ENCODE assay signal across 1 cellular context in genomic region chr3:138945646-138946553, GRCh38.
TF ChIP-seq lines count a peak whose summit lies in the region.

No MANE protein-coding gene starts in this region.

TF ChIP-seq in K562, 482 proteins besides CTCF, POLR2A, EP300 and RAD21 (continued from another document and continues in another):
- TF ChIP-seq ID3 (CRISPR knock-in tag; IDR thresholded peaks at IDR 0.05) (no peak), ID3 (tag; IDR thresholded peaks at IDR 0.05) (no peak), MTA3 (IDR thresholded peaks at IDR 0.05; ENCODE audit: borderline replicate concordance) (peak; percentile 72; the same call in 1 of the 2 replicates), ZNF395 (CRISPR knock-in tag; IDR thresholded peaks at IDR 0.05) (peak; percentile 23; the same call in 1 of the 2 replicates), THAP12 (CRISPR knock-in tag; IDR thresholded peaks at IDR 0.05) (no peak), RCOR1 (IDR thresholded peaks at IDR 0.05; ENCODE audit: borderline replicate concordance in 1 of 2, low read depth in 2 of 2, low read length in 2 of 2) (peak in 1 of 2 experiments; percentile 49; a peak in 1 of 4 replicates), PTBP1 (IDR thresholded peaks at IDR 0.05; ENCODE audit: low read depth, low read length) (no peak), BRF1 (IDR thresholded peaks at IDR 0.05; ENCODE audit: borderline replicate concordance, extremely low read depth, insufficient read length) (no peak), DMBX1 (CRISPR knock-in tag; IDR thresholded peaks at IDR 0.05; ENCODE audit: borderline replicate concordance) (no peak), PHTF2 (CRISPR knock-in tag; IDR thresholded peaks at IDR 0.05) (no peak), CREB5 (CRISPR knock-in tag; IDR thresholded peaks at IDR 0.05) (no peak), ELK1 (CRISPR knock-in tag; IDR thresholded peaks at IDR 0.05) (no peak), SIRT6 (IDR thresholded peaks at IDR 0.05; ENCODE audit: low read depth, low read length) (no peak), ZNF197 (CRISPR knock-in tag; IDR thresholded peaks at IDR 0.05; ENCODE audit: low read depth) (no peak; the same call in 1 of the 2 replicates), MLLT1 (IDR thresholded peaks at IDR 0.05) (no peak), TEAD1 (CRISPR knock-in tag; IDR thresholded peaks at IDR 0.05) (peak in 1 of 2 experiments; percentile 17; a peak in 1 of 4 replicates), PHF20 (IDR thresholded peaks at IDR 0.05; ENCODE audit: partially characterized antibody) (no peak), BRF2 (IDR thresholded peaks at IDR 0.05; ENCODE audit: borderline replicate concordance, insufficient read depth, insufficient read length) (no peak), TFAP4 (CRISPR knock-in tag; IDR thresholded peaks at IDR 0.05; ENCODE audit: borderline replicate concordance) (peak; percentile 39; the same call in 1 of the 2 replicates), HMGN3 (IDR thresholded peaks at IDR 0.05; ENCODE audit: borderline replicate concordance, extremely low read depth, insufficient read length, low read depth, low read length) (peak; percentile 58), ZNF347 (CRISPR knock-in tag; IDR thresholded peaks at IDR 0.05; ENCODE audit: low read depth) (no peak), CTBP1 (IDR thresholded peaks at IDR 0.05; ENCODE audit: borderline replicate concordance) (peak; percentile 75; the same call in 1 of the 2 replicates), JUND (IDR thresholded peaks at IDR 0.05; ENCODE audit: borderline replicate concordance, low read depth, low read length) (no peak), JUND (tag; IDR thresholded peaks at IDR 0.05; ENCODE audit: borderline replicate concordance, low read depth, low read length) (no peak)
- TF ChIP-seq, protein P1, sequence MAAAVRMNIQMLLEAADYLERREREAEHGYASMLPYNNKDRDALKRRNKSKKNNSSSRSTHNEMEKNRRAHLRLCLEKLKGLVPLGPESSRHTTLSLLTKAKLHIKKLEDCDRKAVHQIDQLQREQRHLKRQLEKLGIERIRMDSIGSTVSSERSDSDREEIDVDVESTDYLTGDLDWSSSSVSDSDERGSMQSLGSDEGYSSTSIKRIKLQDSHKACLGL (CRISPR knock-in tag; IDR thresholded peaks at IDR 0.05; ENCODE audit: borderline replicate concordance, poor library complexity, severe bottlenecking), result no peak
- TF ChIP-seq, protein P2, sequence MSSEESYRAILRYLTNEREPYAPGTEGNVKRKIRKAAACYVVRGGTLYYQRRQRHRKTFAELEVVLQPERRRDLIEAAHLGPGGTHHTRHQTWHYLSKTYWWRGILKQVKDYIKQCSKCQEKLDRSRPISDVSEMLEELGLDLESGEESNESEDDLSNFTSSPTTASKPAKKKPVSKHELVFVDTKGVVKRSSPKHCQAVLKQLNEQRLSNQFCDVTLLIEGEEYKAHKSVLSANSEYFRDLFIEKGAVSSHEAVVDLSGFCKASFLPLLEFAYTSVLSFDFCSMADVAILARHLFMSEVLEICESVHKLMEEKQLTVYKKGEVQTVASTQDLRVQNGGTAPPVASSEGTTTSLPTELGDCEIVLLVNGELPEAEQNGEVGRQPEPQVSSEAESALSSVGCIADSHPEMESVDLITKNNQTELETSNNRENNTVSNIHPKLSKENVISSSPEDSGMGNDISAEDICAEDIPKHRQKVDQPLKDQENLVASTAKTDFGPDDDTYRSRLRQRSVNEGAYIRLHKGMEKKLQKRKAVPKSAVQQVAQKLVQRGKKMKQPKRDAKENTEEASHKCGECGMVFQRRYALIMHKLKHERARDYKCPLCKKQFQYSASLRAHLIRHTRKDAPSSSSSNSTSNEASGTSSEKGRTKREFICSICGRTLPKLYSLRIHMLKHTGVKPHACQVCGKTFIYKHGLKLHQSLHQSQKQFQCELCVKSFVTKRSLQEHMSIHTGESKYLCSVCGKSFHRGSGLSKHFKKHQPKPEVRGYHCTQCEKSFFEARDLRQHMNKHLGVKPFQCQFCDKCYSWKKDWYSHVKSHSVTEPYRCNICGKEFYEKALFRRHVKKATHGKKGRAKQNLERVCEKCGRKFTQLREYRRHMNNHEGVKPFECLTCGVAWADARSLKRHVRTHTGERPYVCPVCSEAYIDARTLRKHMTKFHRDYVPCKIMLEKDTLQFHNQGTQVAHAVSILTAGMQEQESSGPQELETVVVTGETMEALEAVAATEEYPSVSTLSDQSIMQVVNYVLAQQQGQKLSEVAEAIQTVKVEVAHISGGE (CRISPR knock-in tag; IDR thresholded peaks at IDR 0.05), result no peak
- TF ChIP-seq, protein P3, sequence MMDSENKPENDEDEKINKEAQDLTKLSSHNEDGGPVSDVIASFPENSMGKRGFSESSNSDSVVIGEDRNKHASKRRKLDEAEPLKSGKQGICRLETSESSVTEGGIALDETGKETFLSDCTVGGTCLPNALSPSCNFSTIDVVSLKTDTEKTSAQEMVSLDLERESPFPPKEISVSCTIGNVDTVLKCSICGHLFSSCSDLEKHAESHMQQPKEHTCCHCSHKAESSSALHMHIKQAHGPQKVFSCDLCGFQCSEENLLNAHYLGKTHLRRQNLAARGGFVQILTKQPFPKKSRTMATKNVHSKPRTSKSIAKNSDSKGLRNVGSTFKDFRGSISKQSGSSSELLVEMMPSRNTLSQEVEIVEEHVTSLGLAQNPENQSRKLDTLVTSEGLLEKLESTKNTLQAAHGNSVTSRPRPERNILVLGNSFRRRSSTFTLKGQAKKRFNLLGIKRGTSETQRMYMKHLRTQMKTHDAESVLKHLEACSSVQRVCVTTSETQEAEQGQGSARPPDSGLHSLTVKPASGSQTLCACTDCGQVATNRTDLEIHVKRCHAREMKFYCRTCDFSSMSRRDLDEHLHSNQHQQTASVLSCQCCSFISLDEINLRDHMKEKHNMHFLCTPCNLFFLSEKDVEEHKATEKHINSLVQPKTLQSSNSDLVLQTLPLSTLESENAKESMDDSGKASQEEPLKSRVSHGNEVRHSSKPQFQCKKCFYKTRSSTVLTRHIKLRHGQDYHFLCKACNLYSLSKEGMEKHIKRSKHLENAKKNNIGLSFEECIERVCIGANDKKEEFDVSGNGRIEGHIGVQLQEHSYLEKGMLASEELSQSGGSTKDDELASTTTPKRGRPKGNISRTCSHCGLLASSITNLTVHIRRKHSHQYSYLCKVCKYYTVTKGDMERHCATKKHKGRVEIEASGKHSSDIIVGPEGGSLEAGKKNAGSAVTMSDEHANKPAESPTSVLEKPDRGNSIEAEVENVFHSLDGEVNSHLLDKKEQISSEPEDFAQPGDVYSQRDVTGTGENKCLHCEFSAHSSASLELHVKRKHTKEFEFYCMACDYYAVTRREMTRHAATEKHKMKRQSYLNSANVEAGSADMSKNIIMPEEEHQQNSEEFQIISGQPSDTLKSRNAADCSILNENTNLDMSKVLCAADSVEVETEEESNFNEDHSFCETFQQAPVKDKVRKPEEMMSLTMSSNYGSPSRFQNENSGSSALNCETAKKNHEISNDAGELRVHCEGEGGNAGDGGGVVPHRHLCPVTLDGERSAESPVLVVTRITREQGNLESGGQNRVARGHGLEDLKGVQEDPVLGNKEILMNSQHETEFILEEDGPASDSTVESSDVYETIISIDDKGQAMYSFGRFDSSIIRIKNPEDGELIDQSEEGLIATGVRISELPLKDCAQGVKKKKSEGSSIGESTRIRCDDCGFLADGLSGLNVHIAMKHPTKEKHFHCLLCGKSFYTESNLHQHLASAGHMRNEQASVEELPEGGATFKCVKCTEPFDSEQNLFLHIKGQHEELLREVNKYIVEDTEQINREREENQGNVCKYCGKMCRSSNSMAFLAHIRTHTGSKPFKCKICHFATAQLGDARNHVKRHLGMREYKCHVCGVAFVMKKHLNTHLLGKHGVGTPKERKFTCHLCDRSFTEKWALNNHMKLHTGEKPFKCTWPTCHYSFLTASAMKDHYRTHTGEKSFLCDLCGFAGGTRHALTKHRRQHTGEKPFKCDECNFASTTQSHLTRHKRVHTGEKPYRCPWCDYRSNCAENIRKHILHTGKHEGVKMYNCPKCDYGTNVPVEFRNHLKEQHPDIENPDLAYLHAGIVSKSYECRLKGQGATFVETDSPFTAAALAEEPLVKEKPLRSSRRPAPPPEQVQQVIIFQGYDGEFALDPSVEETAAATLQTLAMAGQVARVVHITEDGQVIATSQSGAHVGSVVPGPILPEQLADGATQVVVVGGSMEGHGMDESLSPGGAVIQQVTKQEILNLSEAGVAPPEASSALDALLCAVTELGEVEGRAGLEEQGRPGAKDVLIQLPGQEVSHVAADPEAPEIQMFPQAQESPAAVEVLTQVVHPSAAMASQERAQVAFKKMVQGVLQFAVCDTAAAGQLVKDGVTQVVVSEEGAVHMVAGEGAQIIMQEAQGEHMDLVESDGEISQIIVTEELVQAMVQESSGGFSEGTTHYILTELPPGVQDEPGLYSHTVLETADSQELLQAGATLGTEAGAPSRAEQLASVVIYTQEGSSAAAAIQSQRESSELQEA (IDR thresholded peaks at IDR 0.05; ENCODE audit: low read depth), result no peak
